9 cellular contexts compared by ENCODE assay signal in the genomic region with DNA sequence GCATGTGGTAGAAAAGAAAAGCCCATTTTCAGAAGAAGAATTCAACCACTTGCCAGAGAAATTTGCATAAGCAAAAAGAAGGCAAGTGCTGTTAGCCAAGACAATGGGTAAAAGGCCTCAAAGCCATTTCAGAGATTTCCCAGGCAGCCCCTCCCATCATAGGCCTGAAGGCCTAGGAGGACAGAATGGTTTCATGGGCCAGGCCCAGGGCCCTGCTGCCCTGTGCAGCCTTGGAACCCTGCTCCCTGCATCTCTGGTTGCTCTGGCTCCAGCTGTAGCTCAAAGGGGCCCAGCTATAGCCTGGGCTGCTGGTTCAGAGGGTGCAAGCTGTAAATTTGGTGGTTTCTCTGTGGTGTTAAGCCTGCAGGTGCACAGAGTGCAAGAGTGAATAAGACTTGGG.
"Had no signal": no experiment of that assay in that cellular context is flagged by ENCODE, and none has a peak within 500 bp of the region (broad histone marks: within the 10 kb centered on the region; RNA-seq: fewer than 3 reads in every experiment).

No MANE protein-coding gene starts in this region.

- ATAC-seq: GM23338, K562 had no signal

- DNase-seq: H7, HFFc6, IMR-90, KG1 had no signal

- H3K27ac Mint-ChIP-seq: GM23338, HFFc6 had no signal

- H3K4me3 ChIP-seq: GM23338, HAP-1, K562 had no signal

- H3K4me1 ChIP-seq: HAP-1 had no signal

- FAIRE-seq: H1, HTR-8/SVneo, K562 had no signal

- H3K9me3 ChIP-seq: HAP-1 had no signal

- H3K36me3 ChIP-seq: HAP-1 had no signal
